ENCODE assay signal across 1 cellular context in genomic region chr1:13965770-13966398, GRCh38.
TF ChIP-seq lines count a peak whose summit lies in the region.

No MANE protein-coding gene starts in this region.

TF ChIP-seq in H1, 55 proteins besides CTCF, POLR2A, EP300 and RAD21 (continued from another document):
- TF ChIP-seq, protein P1, sequence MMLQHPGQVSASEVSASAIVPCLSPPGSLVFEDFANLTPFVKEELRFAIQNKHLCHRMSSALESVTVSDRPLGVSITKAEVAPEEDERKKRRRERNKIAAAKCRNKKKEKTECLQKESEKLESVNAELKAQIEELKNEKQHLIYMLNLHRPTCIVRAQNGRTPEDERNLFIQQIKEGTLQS (IDR thresholded peaks at IDR 0.05; ENCODE audit: insufficient read depth, low read depth, low read length), result no peak
- TF ChIP-seq NANOG (IDR thresholded peaks at IDR 0.05; ENCODE audit: insufficient read depth, low read depth, low read length, poor library complexity, severe bottlenecking) (no peak), CBX5 (IDR thresholded peaks at IDR 0.05; ENCODE audit: low read depth, low read length) (no peak), MAX (IDR thresholded peaks at IDR 0.05) (no peak), SIN3A (conservative IDR thresholded peaks at IDR 0.05 in 1 of 2, IDR thresholded peaks at IDR 0.05 in 1 of 2; ENCODE audit: low read depth in 1 of 2, low read length in 2 of 2) (no peak), E2F6 (IDR thresholded peaks at IDR 0.05) (no peak), TAF1 (IDR thresholded peaks at IDR 0.05; ENCODE audit: low read depth, low read length) (no peak), SIX5 (IDR thresholded peaks at IDR 0.05; ENCODE audit: low read depth, low read length) (no peak), KDM4A (IDR thresholded peaks at IDR 0.05; ENCODE audit: low read depth, low read length, severe bottlenecking) (no peak), TEAD4 (IDR thresholded peaks at IDR 0.05; ENCODE audit: low read depth, low read length) (no peak), HDAC2 (IDR thresholded peaks at IDR 0.05; ENCODE audit: borderline replicate concordance in 1 of 2, low read depth in 2 of 2, low read length in 2 of 2) (no peak)
